Comparison of ENCODE assay signal across 8 cellular contexts in the genomic region with DNA sequence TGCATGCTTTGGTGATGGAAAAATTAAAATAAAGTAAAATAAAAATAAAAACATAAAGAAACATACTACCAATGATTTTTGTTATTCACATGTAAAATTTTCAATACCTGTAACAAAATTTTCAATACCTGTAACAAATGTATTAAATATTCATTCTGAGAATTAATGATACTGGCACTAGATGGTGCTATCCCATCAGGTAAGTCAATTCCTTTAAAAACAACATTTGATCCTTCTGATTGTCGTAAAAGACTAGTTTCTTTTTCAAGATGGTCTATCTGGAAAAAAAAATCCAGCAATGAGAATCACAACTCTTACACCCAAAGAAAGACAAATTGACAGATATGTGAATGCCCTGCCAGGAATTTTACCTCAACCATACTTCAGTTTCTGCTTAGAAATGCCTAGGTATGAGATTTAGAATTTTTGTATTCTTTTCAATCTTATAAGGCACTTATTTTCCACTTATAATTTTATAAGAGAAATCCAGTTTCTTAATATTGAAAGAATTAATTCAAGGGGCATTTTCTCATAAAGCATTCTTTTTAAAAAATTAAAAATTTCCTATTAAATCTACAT. TPM values are rescaled to one million over a fixed set of nuclear protein-coding genes. Genes with fewer than 3 reads are reported as not detected.
DNase-seq lines count a peak whose midpoint lies in the region; ATAC-seq and TF ChIP-seq lines count a peak whose summit lies in the region.

No MANE protein-coding gene starts in this region.

- H3K9me3 Mint-ChIP-seq in neural progenitor cell = no peaks in the 10 kb centered on the region

- no peaks in the 10 kb centered on the region for H3K4me1 ChIP-seq in neural progenitor cell

- peak; percentile 12 for DNase-seq in NCI-H345 (lab: John Stamatoyannopoulos, UW)
- DNase-seq in dorsolateral prefrontal cortex = no peak
- DNase-seq in neural progenitor cell (ENCODE audit: low spot score) = peak; percentile 8

- no peak overlapping the region for H2AFZ ChIP-seq in neural progenitor cell (replicated peaks)

- H3F3A ChIP-seq in neural progenitor cell (ENCODE audit: low read depth) = no peaks in the 10 kb centered on the region

- no peak overlapping the region for H3K27ac Mint-ChIP-seq in neural progenitor cell

- no peaks in the 10 kb centered on the region for H3K79me2 ChIP-seq in neural progenitor cell (ENCODE audit: low read depth)

- peaks cover 21% of the 10 kb centered on the region for H3K36me3 ChIP-seq in neural progenitor cell

- no peaks in the 10 kb centered on the region for H3K9me3 ChIP-seq in neural progenitor cell (ENCODE audit: low read depth)

- H3K4me2 ChIP-seq in neural progenitor cell = no peak overlapping the region

- H3K4me1 Mint-ChIP-seq in neural progenitor cell = peaks cover 2% of the 10 kb centered on the region

- peak; percentile 50 for ATAC-seq in GM21717 (IDR thresholded peaks at IDR 0.05; ENCODE audit: unreplicated experiment)
- ATAC-seq in GM19328 (IDR thresholded peaks at IDR 0.05; ENCODE audit: unreplicated experiment) = no peak
- ATAC-seq in GM19023 (IDR thresholded peaks at IDR 0.05; ENCODE audit: unreplicated experiment) = no peak
- ATAC-seq in GM19324 (IDR thresholded peaks at IDR 0.05; ENCODE audit: low FRiP score, unreplicated experiment) = no peak

- no peak overlapping the region for H3K9ac ChIP-seq in neural progenitor cell

- no peaks in the 10 kb centered on the region for H4K20me1 ChIP-seq in neural progenitor cell (ENCODE audit: low read depth)

- H3K27ac ChIP-seq in C4-2B (no peak overlapping the region), dorsolateral prefrontal cortex (no peak overlapping the region), neural progenitor cell (no peak overlapping the region)

- no peak overlapping the region for H3K4me3 Mint-ChIP-seq in neural progenitor cell

- no peaks in the 10 kb centered on the region for H3K27me3 Mint-ChIP-seq in neural progenitor cell (ENCODE audit: insufficient read depth, low read depth)

- H3K4me3 ChIP-seq in dorsolateral prefrontal cortex = peak overlapping the region in 27 of 59 donors; percentile 6 to 45 (median 30)
- H3K4me3 ChIP-seq in neural progenitor cell = no peak overlapping the region

- H3K36me3 Mint-ChIP-seq in neural progenitor cell = peaks cover 19% of the 10 kb centered on the region

- TF ChIP-seq CTCF in C4-2B (conservative IDR thresholded peaks at IDR 0.05) = peak; percentile 73
- TF ChIP-seq CTCF in dorsolateral prefrontal cortex (IDR thresholded peaks at IDR 0.05 in 54 of 56, conservative IDR thresholded peaks at IDR 0.05 in 2 of 56; ENCODE audit: low read depth in 1 of 56, partially characterized antibody in 56 of 56) = peak in 52 of 56 donors; percentile 17 to 69 (median 42)
- peak; percentile 57 for TF ChIP-seq CTCF in neural progenitor cell (IDR thresholded peaks at IDR 0.05)

- intact Hi-C loops in dorsolateral prefrontal cortex (cut with DNase I) = no loop called here

- H3K27me3 ChIP-seq in dorsolateral prefrontal cortex (no peaks in the 10 kb centered on the region), neural progenitor cell (no peaks in the 10 kb centered on the region)

RNA-seq across cellular contexts. Expression of a gene that starts 30.7 kb away (rescaled TPM):
- total RNA-seq in dorsolateral prefrontal cortex = 10 to 100 TPM; 23.5 to 46.5 (median 32.0) TPM
- 25.4 and 32.1 TPM in 2 replicates for total RNA-seq in neural progenitor cell (ENCODE audit: low replicate concordance)

RNA-seq across cellular contexts. Expression of a gene that starts 30.9 kb away (rescaled TPM):
- total RNA-seq in dorsolateral prefrontal cortex (10 to 100 TPM; 17.1 to 33.1 (median 23.9) TPM), neural progenitor cell (ENCODE audit: low replicate concordance) (27.9 and 38.9 TPM in 2 replicates)

Comparison
In these comparisons a context has a peak if more than half of its experiments do, and no peak if none do; other contexts are left out.
1. DNase-seq: peak in NCI-H345 (single experiment) and neural progenitor cell (single experiment); none in dorsolateral prefrontal cortex (0 of 10).
2. Peak in every context shown above with its lines, with median percentiles within 50 percentile points of each other: CTCF ChIP-seq.